8 cellular contexts compared by ENCODE assay signal in the genomic region with DNA sequence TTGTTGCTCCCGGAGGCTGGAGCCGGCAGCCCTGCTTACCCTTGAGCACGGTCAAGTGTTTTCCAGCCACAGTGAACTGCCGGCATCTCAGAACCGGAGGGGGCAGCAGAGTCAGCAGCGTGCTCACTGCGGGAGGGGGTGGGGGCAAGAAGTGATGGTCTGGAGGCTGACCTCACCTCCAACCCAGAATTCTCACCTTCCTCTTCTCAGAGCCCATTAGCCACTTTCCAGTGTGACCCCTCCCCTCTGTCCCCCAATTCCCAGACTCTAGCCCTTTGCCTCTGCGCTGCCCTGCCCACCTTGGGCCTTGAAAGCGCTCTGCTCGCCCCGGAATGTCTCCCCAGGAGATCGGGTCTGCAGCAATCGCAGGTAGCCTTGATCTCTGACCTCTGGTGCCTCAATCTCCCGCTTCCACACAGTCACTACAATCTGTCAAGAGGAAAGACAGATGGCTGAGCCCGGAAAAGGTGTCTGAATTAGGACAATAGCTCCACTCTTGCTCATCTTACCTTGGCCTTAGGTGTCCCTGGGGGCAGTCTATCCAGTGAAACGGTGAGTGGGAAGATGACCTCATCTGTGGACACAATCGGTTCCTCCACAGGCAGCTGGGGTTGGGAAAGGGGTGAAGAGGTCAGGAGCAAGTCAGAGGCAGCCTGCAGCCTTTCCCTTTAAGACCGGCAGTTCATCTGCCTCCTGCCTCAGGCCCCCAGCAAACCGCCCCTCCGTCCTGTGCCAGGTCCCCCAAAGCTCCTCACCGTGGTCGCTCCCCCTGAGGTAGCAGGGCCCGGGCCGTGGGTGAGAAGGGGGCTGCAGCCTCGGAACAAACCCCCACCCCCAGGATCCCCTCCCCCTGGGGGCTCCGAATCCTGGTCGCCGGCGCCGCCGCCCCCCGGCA. TPM values are rescaled to one million over a fixed set of nuclear protein-coding genes. Genes with fewer than 3 reads are reported as not detected.
DNase-seq lines count a peak whose midpoint lies in the region; TF ChIP-seq lines count a peak whose summit lies in the region.

No MANE protein-coding gene starts in this region.

- no peaks in the 10 kb centered on the region for H3K9me3 ChIP-seq in testis

- no peaks in the 10 kb centered on the region for H3K27me3 ChIP-seq in testis

- no peak for TF ChIP-seq POLR2A in testis (IDR thresholded peaks at IDR 0.05)

- H3K4me3 ChIP-seq in testis = peak overlapping the region; percentile 86 to 98

- intact Hi-C loops in testis (cut with DNase I; ENCODE audit: low total_unique reads) = no loop called here

- 17 to 21% methylated on average over 16 to 32 of the region's 32 CpGs for WGBS in testis, 2 donors

- peak overlapping the region; percentile 73 to 77 for H3K27ac ChIP-seq in testis

- peaks cover 8% of the 10 kb centered on the region for H3K4me1 ChIP-seq in testis

- H3K36me3 ChIP-seq in testis (ENCODE audit: low read depth, missing control alignments) = no peaks in the 10 kb centered on the region

- peak; percentile 22 for DNase-seq in NCI-H748 (lab: John Stamatoyannopoulos, UW; ENCODE audit: unreplicated experiment)
- DNase-seq in NCI-H748 treated with DMSO at 0.1 percent for 48 hours (lab: John Stamatoyannopoulos, UW) = no peak
- DNase-seq in NCI-H2227 treated with DMSO at 0.1 percent for 48 hours (lab: John Stamatoyannopoulos, UW) = peak; percentile 28
- peak; percentile 68 for DNase-seq in cerebellar cortex (ENCODE audit: low spot score)
- DNase-seq in left kidney (ENCODE audit: low read depth, low spot score) = peak; percentile 55
- peak; percentile 57 for DNase-seq in testis
- DNase-seq in amniotic stem cell (lab: John Stamatoyannopoulos, UW) = no peak
- DNase-seq in activated CD8-positive, alpha-beta memory T cell treated with anti-CD3 and anti-CD28 coated beads, Interleukin-2, amount 50 U/mL, for 4 hours = no peak

- peak in 1 of 3 experiments; percentile 5 for TF ChIP-seq CTCF in testis (IDR thresholded peaks at IDR 0.05)

RNA-seq across cellular contexts. Expression of a gene that starts 0.9 kb away (rescaled TPM):
- 10 to 100 TPM; 57.5 to 78.7 TPM for total RNA-seq in testis
- 71.8 TPM for polyA plus RNA-seq in testis (ENCODE audit: insufficient read depth, low read depth, low replicate concordance)

RNA-seq across cellular contexts. Expression of a gene that starts 8.9 kb away (rescaled TPM):
- total RNA-seq in testis = 100 to 1,000 TPM; 144 to 179 TPM
- 136 TPM for polyA plus RNA-seq in testis (ENCODE audit: insufficient read depth, low read depth, low replicate concordance)

RNA-seq across cellular contexts. Expression of a gene that starts 10.8 kb away (rescaled TPM):
- total RNA-seq in testis = 10 to 100 TPM; 11.6 to 12.4 TPM
- 8.9 TPM for polyA plus RNA-seq in testis (ENCODE audit: insufficient read depth, low read depth, low replicate concordance)

RNA-seq across cellular contexts. Expression of a gene that starts 19.6 kb away (rescaled TPM):
- total RNA-seq in testis = 10 to 100 TPM; 12.7 to 20.7 TPM
- polyA plus RNA-seq in testis (ENCODE audit: insufficient read depth, low read depth, low replicate concordance) = 17.7 TPM

RNA-seq across cellular contexts. Expression of a gene that starts 20.1 kb away (rescaled TPM):
- total RNA-seq in testis = 100 to 1,000 TPM; 105 to 224 TPM
- 281 TPM for polyA plus RNA-seq in testis (ENCODE audit: insufficient read depth, low read depth, low replicate concordance)

Comparison
In these comparisons a context has a peak if more than half of its experiments do, and no peak if none do; other contexts are left out.
1. DNase-seq: peak in NCI-H748 (single experiment), NCI-H2227 treated with DMSO at 0.1 percent for 48 hours (single experiment), cerebellar cortex (single experiment), left kidney (single experiment) and testis (single experiment); none in NCI-H748 treated with DMSO at 0.1 percent for 48 hours (single experiment), amniotic stem cell (single experiment) and activated CD8-positive, alpha-beta memory T cell treated with anti-CD3 and anti-CD28 coated beads, Interleukin-2, amount 50 U/mL, for 4 hours (single experiment).